21 cellular contexts compared by ENCODE assay signal in the genomic region with DNA sequence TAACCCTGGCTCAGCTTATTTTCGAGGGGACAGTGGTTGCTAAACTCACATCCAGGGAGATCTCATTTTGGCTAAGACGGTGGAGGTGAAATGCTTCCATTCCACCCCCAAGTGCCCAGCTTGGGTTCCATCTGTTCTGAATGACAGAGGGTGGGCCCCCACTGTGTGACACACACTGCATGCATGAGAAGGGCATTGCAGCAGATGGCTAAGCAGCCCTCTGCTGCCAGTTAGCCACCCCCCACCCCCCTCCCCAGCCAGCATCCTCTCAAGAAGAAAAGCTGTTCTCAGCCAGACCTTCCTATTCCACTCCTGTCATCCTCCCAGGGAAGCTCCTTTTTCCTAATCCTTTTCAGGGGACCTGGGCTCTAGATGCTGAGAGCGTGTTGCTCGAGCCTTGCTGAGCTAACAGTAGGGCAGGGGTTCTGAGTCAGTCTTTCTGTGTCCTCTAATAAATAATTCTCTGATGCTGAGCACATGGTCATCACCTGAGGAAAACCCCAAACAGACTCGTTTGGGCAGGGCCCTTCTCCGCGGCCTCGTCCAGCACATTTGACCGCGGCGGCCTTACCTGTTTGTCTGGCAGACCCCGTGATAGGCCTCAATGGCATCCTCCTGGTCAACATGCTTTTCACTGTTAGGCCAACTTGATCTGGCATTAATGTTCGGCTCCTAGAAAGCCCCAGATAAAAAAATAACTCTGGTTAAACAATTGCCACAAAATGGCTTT.
"Had no signal": no experiment of that assay in that cellular context is flagged by ENCODE, and none has a peak within 500 bp of the region (broad histone marks: within the 10 kb centered on the region; RNA-seq: fewer than 3 reads in every experiment).

No MANE protein-coding gene starts in this region.

- H3K27me3 Mint-ChIP-seq: activated CD4-positive, alpha-beta T cell treated with anti-CD3 and anti-CD28 coated beads for 36 hours had no signal

- H3K36me3 Mint-ChIP-seq: activated naive CD8-positive, alpha-beta T cell treated with anti-CD3 and anti-CD28 coated beads, Interleukin-2, amount 10 ng/mL, durations not matched to agents 7 days and 5 days; memory B cell; stimulated activated naive B cell treated with anti-CD40 and anti-IgM and Interleukin-4, amounts not matched to agents 10 μg/mL and 1 μg/mL and 100 μg/mL, for 72 hours had no signal

- ATAC-seq: activated CD4-positive, alpha-beta T cell treated with anti-CD3 and anti-CD28 coated beads for 36 hours; left colon; right lobe of liver; stimulated activated naive B cell treated with anti-CD40 and anti-IgM and Interleukin-4, amounts not matched to agents 10 μg/mL and 1 μg/mL and 100 μg/mL, for 72 hours had no signal

- H3K9me3 ChIP-seq: right lobe of liver, testis, uterus had no signal

- H3K9me3 Mint-ChIP-seq: activated B cell treated with CpG ODN at 0.5 μM for 24 hours; activated naive CD8-positive, alpha-beta T cell treated with anti-CD3 and anti-CD28 coated beads, Interleukin-2, amount 10 ng/mL, durations not matched to agents 7 days and 5 days; memory B cell; nephron; stimulated activated naive B cell treated with anti-CD40 and anti-IgM and Interleukin-4, amounts not matched to agents 10 μg/mL and 1 μg/mL and 100 μg/mL, for 72 hours had no signal

- H3K27ac ChIP-seq: parathyroid adenoma, right lobe of liver, skin epidermis, uterus had no signal

- H3K27ac Mint-ChIP-seq: activated B cell treated with CpG ODN at 0.5 μM for 24 hours; activated CD4-positive, alpha-beta T cell treated with anti-CD3 and anti-CD28 coated beads for 36 hours; activated naive CD8-positive, alpha-beta T cell treated with anti-CD3 and anti-CD28 coated beads, Interleukin-2, amount 10 ng/mL, durations not matched to agents 7 days and 5 days; memory B cell; nephron; stimulated activated naive B cell treated with anti-CD40 and anti-IgM and Interleukin-4, amounts not matched to agents 10 μg/mL and 1 μg/mL and 100 μg/mL, for 72 hours had no signal

- H3K4me1 Mint-ChIP-seq: activated B cell treated with CpG ODN at 0.5 μM for 24 hours; activated CD4-positive, alpha-beta T cell treated with anti-CD3 and anti-CD28 coated beads for 36 hours; memory B cell; stimulated activated naive B cell treated with anti-CD40 and anti-IgM and Interleukin-4, amounts not matched to agents 10 μg/mL and 1 μg/mL and 100 μg/mL, for 72 hours had no signal

- H3K4me3 Mint-ChIP-seq: activated B cell treated with CpG ODN at 0.5 μM for 24 hours; activated CD4-positive, alpha-beta T cell treated with anti-CD3 and anti-CD28 coated beads for 36 hours; activated naive CD8-positive, alpha-beta T cell treated with anti-CD3 and anti-CD28 coated beads, Interleukin-2, amount 10 ng/mL, durations not matched to agents 7 days and 5 days; memory B cell; nephron; stimulated activated naive B cell treated with anti-CD40 and anti-IgM and Interleukin-4, amounts not matched to agents 10 μg/mL and 1 μg/mL and 100 μg/mL, for 72 hours had no signal

- DNase-seq: activated B cell treated with CpG ODN at 0.5 μM for 24 hours; activated CD4-positive, alpha-beta T cell treated with anti-CD3 and anti-CD28 coated beads for 36 hours; activated CD4-positive, alpha-beta T cell treated with anti-CD3 and anti-CD28 coated beads, Interleukin-2, amount 50 U/mL, for 4 hours; activated CD8-positive, alpha-beta memory T cell treated with anti-CD3 and anti-CD28 coated beads, Interleukin-2, amount 50 U/mL, for 48 hours; activated naive CD4-positive, alpha-beta T cell treated with Interleukin-2 at 50 U/mL for 16 hours; activated naive CD8-positive, alpha-beta T cell treated with anti-CD3 and anti-CD28 coated beads, Interleukin-2, amount 10 ng/mL, durations not matched to agents 7 days and 5 days; activated T-cell treated with anti-CD3 and anti-CD28 coated beads, Interleukin-2, amount 50 U/mL, for 48 hours; amniotic stem cell; foreskin fibroblast; left colon; right lobe of liver; stimulated activated CD8-positive, alpha-beta memory T cell treated with anti-CD3 and anti-CD28 coated beads, Interleukin-4, amount 100 ng/mL, for 48 hours; stimulated activated naive B cell treated with anti-CD40 and anti-IgM and Interleukin-4, amounts not matched to agents 10 μg/mL and 1 μg/mL and 100 μg/mL, for 72 hours; T1000; testis; trophoblast cell; uterus had no signal

- H3K27me3 ChIP-seq: right lobe of liver, testis, uterus had no signal

- H3K4me3 ChIP-seq: right lobe of liver, skin epidermis, uterus had no signal
